Comparison of ENCODE assay signal across 24 cellular contexts in the genomic region with DNA sequence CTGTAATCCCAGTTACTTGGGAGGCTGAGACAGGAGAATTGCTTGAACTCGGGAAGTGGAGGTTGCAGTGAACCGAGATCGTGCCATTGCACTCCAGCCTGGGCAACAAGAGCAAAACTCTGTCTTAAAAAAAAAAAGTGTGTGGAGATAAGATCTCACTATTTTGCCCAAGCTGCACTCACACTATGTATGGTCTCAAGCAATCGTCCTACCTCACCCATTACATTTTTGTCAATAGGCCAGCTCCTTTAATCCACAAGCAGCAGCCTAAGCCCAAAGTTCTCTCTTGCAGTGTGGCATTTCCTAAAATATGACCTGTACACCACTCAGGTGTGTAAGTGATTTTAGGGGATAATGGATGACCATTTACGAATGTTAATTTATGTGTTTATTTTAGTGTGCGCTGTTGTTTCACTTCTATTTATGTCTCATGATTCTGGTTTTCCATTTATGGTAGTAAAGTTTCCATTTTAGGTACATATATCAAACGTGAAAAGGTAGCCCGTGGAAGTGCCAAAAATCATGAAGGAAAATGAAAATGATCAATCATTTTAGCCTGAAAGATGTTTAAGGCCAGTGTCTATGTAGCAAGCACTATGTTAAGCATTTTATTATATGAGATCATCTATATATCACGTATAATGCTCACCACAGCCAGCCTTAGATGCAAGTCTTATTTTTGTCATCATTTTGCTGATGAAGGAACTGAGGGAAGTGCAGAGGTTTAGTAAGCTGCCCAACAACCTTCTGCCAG. TPM values are rescaled to one million over a fixed set of nuclear protein-coding genes. Genes with fewer than 3 reads are reported as not detected.
DNase-seq lines count a peak whose midpoint lies in the region; ATAC-seq, FAIRE-seq and TF ChIP-seq lines count a peak whose summit lies in the region.
"Had no signal": no experiment of that assay in that cellular context is flagged by ENCODE, and none has a peak within 500 bp of the region (broad histone marks: within the 10 kb centered on the region; RNA-seq: fewer than 3 reads in every experiment).

No MANE protein-coding gene starts in this region.

- CTCF ChIA-PET in activated CD8-positive, alpha-beta T cell treated with anti-CD3 and anti-CD28 coated beads for 36 hours (lab: Charles Lee) = interaction anchor here (1.8 to 6.4 kb wide), 2 partner anchors 9 to 15 kb away, joined by 8 to 35 read pairs; a partner anchor contains a TSS

- no peak overlapping the region for H3K4me3 ChIP-seq in lower leg skin (ENCODE audit: low read depth, poor library complexity, severe bottlenecking)
- H3K4me3 ChIP-seq: BLaER1, K562, prostate gland, tibial nerve had no signal

- intact Hi-C loops in activated CD8-positive, alpha-beta T cell treated with anti-CD3 and anti-CD28 coated beads for 36 hours (cut with micrococcal nuclease) = no loop called here
- intact Hi-C loops in lower leg skin (cut with DNase I; ENCODE audit: low total_unique reads) = no loop called here

- no peaks in the 10 kb centered on the region for H3K27me3 Mint-ChIP-seq in activated CD8-positive, alpha-beta T cell treated with anti-CD3 and anti-CD28 coated beads for 36 hours
- H3K27me3 Mint-ChIP-seq in naive thymus-derived CD8-positive, alpha-beta T cell = no peaks in the 10 kb centered on the region

- POLR2A ChIA-PET in activated CD8-positive, alpha-beta T cell treated with anti-CD3 and anti-CD28 coated beads for 36 hours (lab: Charles Lee) = interaction anchor here (0.7 to 9.1 kb wide), 7 partner anchors 12 to 43 kb away, joined by 3 to 93 read pairs (median 4); a partner anchor contains a TSS
- POLR2A ChIA-PET in naive thymus-derived CD8-positive, alpha-beta T cell (lab: Charles Lee) = interaction anchor here (0.6 to 50.5 kb wide), 8 partner anchors 13 to 557 kb away, joined by 3 to 2080 read pairs (median 8); a partner anchor contains a TSS

- H3K4me1 Mint-ChIP-seq in activated CD8-positive, alpha-beta T cell treated with anti-CD3 and anti-CD28 coated beads for 36 hours (ENCODE audit: low read depth) = peaks cover 43% of the 10 kb centered on the region
- H3K4me1 Mint-ChIP-seq in naive thymus-derived CD8-positive, alpha-beta T cell = peaks cover 26 to 76% (median 53%) of the 10 kb centered on the region in 4 donors

- no peak for DNase-seq in activated CD4-positive, CD25-positive, alpha-beta regulatory T cell (lab: John Stamatoyannopoulos, UW)
- DNase-seq in GM19239 (ENCODE audit: insufficient read length, low spot score) = no peak
- DNase-seq in activated CD8-positive, alpha-beta T cell treated with anti-CD3 and anti-CD28 coated beads for 36 hours = no peak
- peak in 1 of 10 donors; percentile 46 for DNase-seq in naive thymus-derived CD8-positive, alpha-beta T cell
- DNase-seq in lower leg skin (ENCODE audit: low spot score in 2 of 2) = no peak
- DNase-seq in COLO829 (ENCODE audit: low spot score) = no peak
- DNase-seq: amniotic stem cell; caudate nucleus; DMS153; effector CD8-positive, alpha-beta T cell; H7; heart right ventricle; mammary epithelial cell; NCI-H1092; nephron progenitor cell; SW 1271 had no signal

- ATAC-seq in activated CD4-positive, CD25-positive, alpha-beta regulatory T cell treated with anti-CD3 and anti-CD28 coated beads, Interleukin-2, amount 50 U/mL, for 24 hours = peak; percentile 30 to 36
- peak; percentile 18 for ATAC-seq in activated CD8-positive, alpha-beta T cell treated with anti-CD3 and anti-CD28 coated beads for 36 hours
- ATAC-seq in naive thymus-derived CD8-positive, alpha-beta T cell = peak; percentile 36 to 44
- ATAC-seq in HG03442 (IDR thresholded peaks at IDR 0.05; ENCODE audit: unreplicated experiment) = no peak
- ATAC-seq: heart right ventricle, K562 had no signal

- H3K4me3 Mint-ChIP-seq in activated CD8-positive, alpha-beta T cell treated with anti-CD3 and anti-CD28 coated beads for 36 hours = peak overlapping the region; percentile 72
- peak overlapping the region; percentile 59 to 93 (median 86) for H3K4me3 Mint-ChIP-seq in naive thymus-derived CD8-positive, alpha-beta T cell
- H3K4me3 Mint-ChIP-seq: nephron progenitor cell had no signal

- WGBS in lower leg skin, 2 donors = 72 to 81% methylated on average over 9 of the region's 9 CpGs

- peak overlapping the region; percentile 97 for H3K27ac Mint-ChIP-seq in activated CD8-positive, alpha-beta T cell treated with anti-CD3 and anti-CD28 coated beads for 36 hours
- peak overlapping the region; percentile 88 to 97 (median 95) for H3K27ac Mint-ChIP-seq in naive thymus-derived CD8-positive, alpha-beta T cell
- H3K27ac Mint-ChIP-seq: nephron progenitor cell had no signal

- no peak for TF ChIP-seq POLR2A in lower leg skin (IDR thresholded peaks at IDR 0.05)

- peak; percentile 87 for FAIRE-seq in GM19239 (lab: Jason Lieb, UNC)
- FAIRE-seq: K562, keratinocyte had no signal

- H3K36me3 Mint-ChIP-seq in activated CD8-positive, alpha-beta T cell treated with anti-CD3 and anti-CD28 coated beads for 36 hours (ENCODE audit: low read depth) = peaks cover 64% of the 10 kb centered on the region
- peaks cover 14 to 57% (median 32%) of the 10 kb centered on the region in 3 donors for H3K36me3 Mint-ChIP-seq in naive thymus-derived CD8-positive, alpha-beta T cell

- H3K9me3 Mint-ChIP-seq in activated CD8-positive, alpha-beta T cell treated with anti-CD3 and anti-CD28 coated beads for 36 hours = peaks cover 3% of the 10 kb centered on the region
- H3K9me3 Mint-ChIP-seq in naive thymus-derived CD8-positive, alpha-beta T cell = no peaks in the 10 kb centered on the region
- H3K9me3 Mint-ChIP-seq: nephron progenitor cell had no signal

- no peak for TF ChIP-seq CTCF in activated CD8-positive, alpha-beta T cell treated with anti-CD3 and anti-CD28 coated beads for 36 hours (IDR thresholded peaks at IDR 0.05)
- no peak for TF ChIP-seq CTCF in lower leg skin (IDR thresholded peaks at IDR 0.05)

RNA-seq across cellular contexts. Expression of a gene that starts 5.6 kb away (rescaled TPM):
- total RNA-seq in activated CD8-positive, alpha-beta T cell treated with anti-CD3 and anti-CD28 coated beads for 36 hours = 100 to 1,000 TPM; 289 to 292 TPM
- total RNA-seq in naive thymus-derived CD8-positive, alpha-beta T cell = 100 to 1,000 TPM; 509 to 515 TPM
- polyA plus RNA-seq in naive thymus-derived CD8-positive, alpha-beta T cell = 1,000 to 10,000 TPM in 1 of 3 donors, 100 to 1,000 TPM in 2; 876 to 1,069 (median 952) TPM
- total RNA-seq in lower leg skin = 1 to 10 TPM in 3 of 4 donors, under 1 TPM in 1; 0.25 to 3.0 (median 2.0) TPM
- total RNA-seq: fibroblast of lung had no signal
- polyA plus RNA-seq: fibroblast of lung had no signal

RNA-seq across cellular contexts. Expression of a gene that starts 9.6 kb away (rescaled TPM):
- total RNA-seq in activated CD8-positive, alpha-beta T cell treated with anti-CD3 and anti-CD28 coated beads for 36 hours = under 1 TPM; 0.38 to 0.89 TPM
- 1 to 10 TPM; 1.5 to 1.7 TPM for total RNA-seq in naive thymus-derived CD8-positive, alpha-beta T cell
- polyA plus RNA-seq in naive thymus-derived CD8-positive, alpha-beta T cell = not detected
- total RNA-seq in lower leg skin = 1 to 10 TPM in 1 of 4 donors, under 1 TPM in 2, not detected in 1; 0.42 to 1.4 (median 0.51) TPM
- total RNA-seq: K562 had no signal
- polyA plus RNA-seq: K562 had no signal

RNA-seq across cellular contexts. Expression of a gene that starts 34.4 kb away (rescaled TPM):
- total RNA-seq in activated CD8-positive, alpha-beta T cell treated with anti-CD3 and anti-CD28 coated beads for 36 hours = 100 to 1,000 TPM; 328 to 335 TPM
- total RNA-seq in naive thymus-derived CD8-positive, alpha-beta T cell = 10 to 100 TPM; 80.3 to 96.9 TPM
- polyA plus RNA-seq in naive thymus-derived CD8-positive, alpha-beta T cell = 100 to 1,000 TPM; 167 to 181 (median 179) TPM
- total RNA-seq in lower leg skin = 100 to 1,000 TPM; 128 to 189 (median 169) TPM

RNA-seq across cellular contexts. Expression of a gene that starts 34.5 kb away (rescaled TPM):
- 1 to 10 TPM; 6.9 to 7.7 TPM for total RNA-seq in activated CD8-positive, alpha-beta T cell treated with anti-CD3 and anti-CD28 coated beads for 36 hours
- total RNA-seq in naive thymus-derived CD8-positive, alpha-beta T cell = 10 to 100 TPM; 24.3 to 26.4 TPM
- 1 to 10 TPM; 2.1 to 4.9 (median 4.4) TPM for polyA plus RNA-seq in naive thymus-derived CD8-positive, alpha-beta T cell
- total RNA-seq in lower leg skin = 10 to 100 TPM in 2 of 4 donors, 1 to 10 TPM in 2; 2.7 to 14.8 (median 9.0) TPM

RNA-seq across cellular contexts. Expression of a gene that starts 35.2 kb away (rescaled TPM):
- 100 to 1,000 TPM; 126 to 127 TPM for total RNA-seq in activated CD8-positive, alpha-beta T cell treated with anti-CD3 and anti-CD28 coated beads for 36 hours
- 100 to 1,000 TPM; 154 to 156 TPM for total RNA-seq in naive thymus-derived CD8-positive, alpha-beta T cell
- 100 to 1,000 TPM; 171 to 202 (median 173) TPM for polyA plus RNA-seq in naive thymus-derived CD8-positive, alpha-beta T cell
- 10 to 100 TPM; 45.7 to 53.9 (median 47.9) TPM for total RNA-seq in lower leg skin

Comparison
In these comparisons a context has a peak if more than half of its experiments do, and no peak if none do; other contexts are left out.
1. RNA of a gene that starts 5.6 kb away (total RNA-seq): 509 to 515 TPM in naive thymus-derived CD8-positive, alpha-beta T cell and 289 to 292 TPM in activated CD8-positive, alpha-beta T cell treated with anti-CD3 and anti-CD28 coated beads for 36 hours; 0.25 to 3.0 TPM in lower leg skin; every median in the first group is over 10 times any median in the second.